8 cellular contexts compared by ENCODE assay signal in genomic region chr12:93380480-93381121, GRCh38. TPM values are rescaled to one million over a fixed set of nuclear protein-coding genes. Genes with fewer than 3 reads are reported as not detected.
DNase-seq lines count a peak whose midpoint lies in the region; ATAC-seq and TF ChIP-seq lines count a peak whose summit lies in the region.

No MANE protein-coding gene starts in this region.

- intact Hi-C loops in left ventricle myocardium inferior (cut with micrococcal nuclease) (no loop called here), left cardiac atrium (cut with DNase I) (no loop called here), OCI-LY7 (cut with micrococcal nuclease; ENCODE audit: unreplicated experiment) (loop anchor here (1.0 kb wide), 3 partner anchors 214 to 393 kb away; no protein-coding TSS in a partner anchor)

- ATAC-seq in left cardiac atrium (no peak), HG03354 (IDR thresholded peaks at IDR 0.05; ENCODE audit: poor library complexity, severe bottlenecking, unreplicated experiment) (no peak), HG03442 (IDR thresholded peaks at IDR 0.05; ENCODE audit: unreplicated experiment) (no peak)

- H3K9ac ChIP-seq in duodenal mucosa (ENCODE audit: low read depth in 1 of 2, low read length in 2 of 2) = peak overlapping the region; percentile 34 to 93

- peaks cover 27% of the 10 kb centered on the region for H4K20me1 ChIP-seq in OCI-LY7 (ENCODE audit: insufficient read depth, low read length)

- peak overlapping the region; percentile 78 for H3K4me2 ChIP-seq in OCI-LY7 (ENCODE audit: low read length)

- H3K36me3 ChIP-seq in left ventricle myocardium inferior (peaks cover 6% of the 10 kb centered on the region), OCI-LY7 (ENCODE audit: insufficient read depth, low read length) (peaks cover 17% of the 10 kb centered on the region; the same call in 1 of the 2 replicates), duodenal mucosa (ENCODE audit: control insufficient read depth in 1 of 2, insufficient read depth in 2 of 2, low read length in 2 of 2) (peaks cover 0 to 4% of the 10 kb centered on the region in 2 donors), neuron (ENCODE audit: insufficient read depth, low read length) (no peaks in the 10 kb centered on the region)

- POLR2A ChIA-PET in OCI-LY7 (lab: Charles Lee) = interaction anchor here (1.1 to 3.2 kb wide), 6 partner anchors 11 to 393 kb away, joined by 3 to 24 read pairs (median 8); no protein-coding TSS in a partner anchor

- TF ChIP-seq CTCF in left ventricle myocardium inferior (IDR thresholded peaks at IDR 0.05; ENCODE audit: borderline replicate concordance) (no peak), OCI-LY7 (conservative IDR thresholded peaks at IDR 0.05; ENCODE audit: low read length) (peak; percentile 82)

- no TSS peak for BruUV-seq in OCI-LY7 (replicated peaks; lab: Mats Ljungman, UMichigan)

- DNase-seq in left ventricle myocardium inferior (no peak), left cardiac atrium (no peak), OCI-LY7 (ENCODE audit: low spot score) (peak; percentile 53), nucleus accumbens (lab: John Stamatoyannopoulos, UW) (no peak)

- no peaks in the 10 kb centered on the region for H3K9me3 ChIP-seq in left ventricle myocardium inferior (replicated peaks)
- H3K9me3 ChIP-seq in OCI-LY7 (ENCODE audit: low read length) = no peaks in the 10 kb centered on the region
- H3K9me3 ChIP-seq in duodenal mucosa (ENCODE audit: control insufficient read depth in 1 of 2, low read length in 2 of 2) = no peaks in the 10 kb centered on the region
- no peaks in the 10 kb centered on the region for H3K9me3 ChIP-seq in neuron (ENCODE audit: low read length)

- CTCF ChIA-PET in OCI-LY7 (lab: Charles Lee; ENCODE audit: unreplicated experiment) = interaction anchor here (1.6 kb wide), 1 partner anchor 10 kb away, joined by 6 read pairs; no protein-coding TSS in a partner anchor

- peaks cover 87% of the 10 kb centered on the region for H3K4me1 ChIP-seq in left ventricle myocardium inferior
- H3K4me1 ChIP-seq in OCI-LY7 (ENCODE audit: insufficient read depth, low read length, poor library complexity, severe bottlenecking) = peaks cover 23% of the 10 kb centered on the region
- H3K4me1 ChIP-seq in duodenal mucosa (ENCODE audit: control insufficient read depth in 1 of 2, insufficient read depth in 2 of 2, low read length in 2 of 2) = peaks cover 27 to 35% of the 10 kb centered on the region in 2 donors
- peaks cover 29% of the 10 kb centered on the region for H3K4me1 ChIP-seq in neuron (ENCODE audit: insufficient read depth, low read length)

- H3K27me3 ChIP-seq in left ventricle myocardium inferior (ENCODE audit: low read depth) = no peaks in the 10 kb centered on the region
- no peaks in the 10 kb centered on the region for H3K27me3 ChIP-seq in duodenal mucosa (ENCODE audit: control insufficient read depth in 1 of 2, insufficient read depth in 2 of 2, low read length in 2 of 2)
- H3K27me3 ChIP-seq in neuron (ENCODE audit: insufficient read depth, low read length) = no peaks in the 10 kb centered on the region

- peak overlapping the region; percentile 84 for H3K4me3 ChIP-seq in left ventricle myocardium inferior
- H3K4me3 ChIP-seq in OCI-LY7 (ENCODE audit: low read depth, low read length, poor library complexity, severe bottlenecking) = peak overlapping the region; percentile 75
- peak overlapping the region; percentile 96 to 99 for H3K4me3 ChIP-seq in duodenal mucosa (ENCODE audit: low read depth in 1 of 2, low read length in 2 of 2)
- peak overlapping the region; percentile 70 for H3K4me3 ChIP-seq in neuron (ENCODE audit: low read length)

- H2AFZ ChIP-seq in OCI-LY7 (ENCODE audit: low read length) = no peak overlapping the region
- no peak overlapping the region for H2AFZ ChIP-seq in neuron (ENCODE audit: low read depth, low read length)

- peak overlapping the region; percentile 93 for H3K27ac ChIP-seq in left ventricle myocardium inferior (replicated peaks)
- no peak overlapping the region for H3K27ac ChIP-seq in OCI-LY7 (ENCODE audit: low read depth, low read length, poor library complexity, severe bottlenecking)
- peak overlapping the region; percentile 22 for H3K27ac ChIP-seq in duodenal mucosa (ENCODE audit: low read depth, low read length)

- peaks cover 59% of the 10 kb centered on the region for H3K79me2 ChIP-seq in OCI-LY7 (ENCODE audit: insufficient read depth, low read depth, low read length)

- H3K9me2 ChIP-seq in OCI-LY7 (ENCODE audit: insufficient read depth, low read length) = no peaks in the 10 kb centered on the region

RNA-seq across cellular contexts. Expression of gene NUDT4, which starts 2.9 kb away (rescaled TPM):
- total RNA-seq in left ventricle myocardium inferior (283 TPM), left cardiac atrium (100 to 1,000 TPM; 140 to 244 TPM), OCI-LY7 (2022) (32.4 and 32.5 TPM in 2 replicates)
- total RNA-seq in OCI-LY7 (2014; rRNA removed; shearing (Covaris generic)) = 20.3 and 26.4 TPM in 2 replicates
